Comparison of ENCODE assay signal across 8 cellular contexts in genomic region chr19:53980553-53981407, GRCh38. TPM values are rescaled to one million over a fixed set of nuclear protein-coding genes. Genes with fewer than 3 reads are reported as not detected.
A peak's percentile ranks its signal among the peaks of the same experiment; 100 is the strongest.
DNase-seq lines count a peak whose midpoint lies in the region; ATAC-seq and TF ChIP-seq lines count a peak whose summit lies in the region.
"Had no signal": no experiment of that assay in that cellular context is flagged by ENCODE, and none has a peak within 500 bp of the region (broad histone marks: within the 10 kb centered on the region; RNA-seq: fewer than 3 reads in every experiment).

No MANE protein-coding gene starts in this region.

- ATAC-seq in HCT116 (peak; percentile 69), GM21447 (IDR thresholded peaks at IDR 0.05; ENCODE audit: unreplicated experiment) (no peak)

- no peak for TF ChIP-seq POLR2A in HCT116 (IDR thresholded peaks at IDR 0.05; ENCODE audit: borderline replicate concordance, extremely low read depth, insufficient read depth, insufficient read length)

- H4K20me1 ChIP-seq in HCT116 (ENCODE audit: insufficient read depth) = no peaks in the 10 kb centered on the region

- peak overlapping the region; percentile 87 for H3K4me2 ChIP-seq in HCT116 (ENCODE audit: low read length)

- no peaks in the 10 kb centered on the region for H3K36me3 ChIP-seq in HCT116 (ENCODE audit: control insufficient read depth in 1 of 2, insufficient read depth in 2 of 2, low read length in 2 of 2)
- no peaks in the 10 kb centered on the region for H3K36me3 ChIP-seq in SK-N-MC (ENCODE audit: insufficient read depth, low read length)
- H3K36me3 ChIP-seq in skeletal muscle tissue (ENCODE audit: control insufficient read depth in 3 of 3, insufficient read depth in 3 of 3, low read length in 3 of 3) = no peaks in the 10 kb centered on the region

- H3K79me2 ChIP-seq in HCT116 (ENCODE audit: insufficient read depth, low read length) = no peaks in the 10 kb centered on the region

- TF ChIP-seq CTCF in HCT116 (IDR thresholded peaks at IDR 0.05 in 2 of 3, conservative IDR thresholded peaks at IDR 0.05 in 1 of 3; ENCODE audit: borderline replicate concordance in 1 of 3, insufficient read depth in 1 of 3, low read depth in 2 of 3, low read length in 2 of 3) (no peak), fibroblast of villous mesenchyme (IDR thresholded peaks at IDR 0.05; ENCODE audit: insufficient read depth, low read depth, low read length) (peak; percentile 7)

- POLR2A ChIA-PET in HCT116 (lab: Charles Lee) = interaction anchor here (0.6 to 2.3 kb wide), 14 partner anchors 8 to 156 kb away, joined by 3 to 13 read pairs (median 4); partner anchors contain the start of genes CNOT3, MYADM, PRKCG and PRPF31

- H3K4me3 ChIP-seq in HCT116 (replicated peaks in 1 of 2; ENCODE audit: low read depth in 1 of 2, low read length in 2 of 2) = peak overlapping the region; percentile 60 to 61
- H3K4me3 ChIP-seq in SK-N-MC = peak overlapping the region; percentile 61
- H3K4me3 ChIP-seq in fibroblast of villous mesenchyme (ENCODE audit: low read depth, low read length) = peak overlapping the region; percentile 51
- peak overlapping the region; percentile 56 to 71 (median 63) for H3K4me3 ChIP-seq in skeletal muscle tissue (ENCODE audit: low read length in 3 of 3)

- peak; percentile 86 for DNase-seq in HCT116 (ENCODE audit: low read depth, low spot score)
- no peak for DNase-seq in SK-N-MC (ENCODE audit: low read depth, low spot score)
- peak; percentile 94 for DNase-seq in fibroblast of villous mesenchyme (ENCODE audit: low read depth)
- no peak for DNase-seq in NCI-H748 (lab: John Stamatoyannopoulos, UW; ENCODE audit: unreplicated experiment)
- DNase-seq in NCI-H187 treated with DMSO at 0.1 percent for 48 hours (lab: John Stamatoyannopoulos, UW) = no peak
- DNase-seq: T1000 had no signal

- CTCF ChIA-PET in HCT116 (lab: Charles Lee) = interaction anchor here (0.9 to 2.3 kb wide), 9 partner anchors 14 to 138 kb away, joined by 3 to 15 read pairs (median 6); no protein-coding TSS in a partner anchor

- intact Hi-C loops in HCT116 (cut with micrococcal nuclease) = loop anchor here (1.0 to 5.0 kb wide), 3 partner anchors 83 to 138 kb away; partner anchors contain the start of gene MYADM

- H3K9ac ChIP-seq in HCT116 (ENCODE audit: low read length) (peak overlapping the region; percentile 54), SK-N-MC (ENCODE audit: insufficient read length) (no peak overlapping the region), skeletal muscle tissue (ENCODE audit: low read depth in 1 of 3, low read length in 3 of 3) (peak overlapping the region; percentile 32 to 75 (median 70))

- H3K27ac ChIP-seq in HCT116 (ENCODE audit: low read depth, low read length) (peak overlapping the region; percentile 94), SK-N-MC (no peak overlapping the region), skeletal muscle tissue (ENCODE audit: low read depth, low read length) (peak overlapping the region; percentile 73)

- RAD21 ChIA-PET in HCT116 (lab: Charles Lee; ENCODE audit: low non-redundant PET in 1 of 2, low total read pairs in 2 of 2, uncharacterized antibody in 2 of 2, unreplicated experiment in 2 of 2) = interaction anchor here (0.6 to 1.3 kb wide), 4 partner anchors 32 to 175 kb away, joined by 3 to 5 read pairs (median 4); partner anchors contain the start of gene MYADM (in 1 of the 2)

- BruUV-seq in HCT116 (replicated peaks; lab: Mats Ljungman, UMichigan) = no TSS peak

- H3K9me2 ChIP-seq in HCT116 (ENCODE audit: insufficient read depth) = no peaks in the 10 kb centered on the region

- no peaks in the 10 kb centered on the region for H3K9me3 ChIP-seq in HCT116 (ENCODE audit: control insufficient read depth in 1 of 2, insufficient read depth in 1 of 2, low read depth in 1 of 2, low read length in 2 of 2)
- H3K9me3 ChIP-seq in SK-N-MC (ENCODE audit: low read depth, low read length) = no peaks in the 10 kb centered on the region
- no peaks in the 10 kb centered on the region for H3K9me3 ChIP-seq in skeletal muscle tissue (ENCODE audit: control insufficient read depth in 3 of 3, low read length in 3 of 3)

- H3K4me1 ChIP-seq in HCT116 (ENCODE audit: control insufficient read depth in 1 of 2, insufficient read depth in 2 of 2, low read length in 2 of 2) (peaks cover 16 to 49% of the 10 kb centered on the region in 2 experiments), skeletal muscle tissue (ENCODE audit: control insufficient read depth in 3 of 3, insufficient read depth in 3 of 3, low read length in 3 of 3) (peaks cover 14 to 24% (median 23%) of the 10 kb centered on the region in 3 donors)

- H3K27me3 ChIP-seq in HCT116 (ENCODE audit: insufficient read depth, low read length) (no peaks in the 10 kb centered on the region), skeletal muscle tissue (ENCODE audit: control insufficient read depth in 3 of 3, insufficient read depth in 3 of 3, low read length in 3 of 3) (peaks cover 20 to 25% (median 25%) of the 10 kb centered on the region in 3 donors)

- TF ChIP-seq RAD21 in HCT116 (IDR thresholded peaks at IDR 0.05; ENCODE audit: low read depth) = no peak

- peak overlapping the region; percentile 49 for H2AFZ ChIP-seq in HCT116 (ENCODE audit: low read depth, low read length, poor library complexity, severe bottlenecking)

TF ChIP-seq in HCT116, 20 proteins besides CTCF, POLR2A, EP300 and RAD21:
- TF ChIP-seq SIN3A (IDR thresholded peaks at IDR 0.05; ENCODE audit: low read depth) (no peak), JUND (IDR thresholded peaks at IDR 0.05) (no peak), TCF7L2 (IDR thresholded peaks at IDR 0.05; ENCODE audit: borderline replicate concordance, extremely low read depth, insufficient read depth, insufficient read length) (peak; percentile 83)

RNA-seq across cellular contexts. Expression of gene CACNG6, which starts 10.7 kb away (rescaled TPM):
- total RNA-seq in HCT116 (2021; ENCODE audit: unreplicated experiment) (0.15 TPM), fibroblast of villous mesenchyme (under 0.01 and 1.3 TPM in 2 replicates), skeletal muscle tissue (17.7 TPM)
- not detected in 2 replicates for polyA plus RNA-seq in HCT116 (2012)

RNA-seq across cellular contexts. Expression of gene CACNG8, which starts 18.0 kb away (rescaled TPM):
- total RNA-seq in HCT116 (2021; ENCODE audit: unreplicated experiment) (0.93 TPM), fibroblast of villous mesenchyme (under 0.01 TPM in 1 of 2 replicates, not detected in the other), skeletal muscle tissue (under 0.01 TPM)
- polyA plus RNA-seq in HCT116 (2012) = 0.11 and 0.25 TPM in 2 replicates

Comparison
In these comparisons a context has a peak if more than half of its experiments do, and no peak if none do; other contexts are left out.
1. DNase-seq: peak in HCT116 (single experiment) and fibroblast of villous mesenchyme (single experiment); none in SK-N-MC (single experiment), NCI-H748 (single experiment) and NCI-H187 treated with DMSO at 0.1 percent for 48 hours (single experiment).
2. Peak in every context shown above with its lines, with median percentiles within 50 percentile points of each other: H3K4me3 ChIP-seq.